In the genomic region with DNA sequence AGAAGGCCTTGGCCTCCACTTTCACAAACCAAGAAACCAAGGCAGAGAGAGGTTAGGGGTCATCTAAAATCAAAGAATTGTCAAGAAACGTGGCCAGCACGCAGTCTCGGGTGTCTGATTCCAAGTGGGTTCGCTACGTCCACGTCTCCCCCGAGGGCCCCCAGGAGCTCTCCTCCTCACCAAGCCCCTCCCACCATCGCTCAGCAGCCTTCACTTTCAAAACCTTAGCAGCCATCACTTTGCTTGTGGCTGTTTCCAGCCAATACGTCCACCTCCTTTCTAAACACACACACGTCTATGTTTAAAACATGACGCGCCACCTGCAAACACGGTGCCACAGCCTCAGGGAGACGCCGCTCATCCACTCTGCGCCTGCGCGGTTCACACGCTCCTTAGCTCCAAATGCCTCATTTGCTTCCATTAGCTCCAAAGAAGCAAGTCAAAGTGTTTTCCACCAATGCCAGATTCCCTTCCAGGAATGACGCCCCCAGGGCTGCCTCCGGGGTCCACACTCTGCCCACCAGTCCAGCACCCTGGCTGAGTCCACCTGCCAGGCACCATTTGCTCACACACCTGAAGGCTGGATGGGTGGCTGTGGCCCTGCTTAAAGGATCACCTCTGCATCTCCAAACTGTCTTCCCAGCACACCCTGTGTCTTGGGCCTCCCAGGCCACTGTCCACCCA, we compare ENCODE assay signal across 17 cellular contexts. TPM values are rescaled to one million over a fixed set of nuclear protein-coding genes. Genes with fewer than 3 reads are reported as not detected.
DNase-seq lines count a peak whose midpoint lies in the region; ATAC-seq, FAIRE-seq and TF ChIP-seq lines count a peak whose summit lies in the region.
"Had no signal": no experiment of that assay in that cellular context is flagged by ENCODE, and none has a peak within 500 bp of the region (broad histone marks: within the 10 kb centered on the region; RNA-seq: fewer than 3 reads in every experiment).

No MANE protein-coding gene starts in this region.

- H4K20me1 ChIP-seq in GM23338 (replicated peaks; ENCODE audit: insufficient read depth) (peaks cover 10% of the 10 kb centered on the region), K562 (replicated peaks; ENCODE audit: control insufficient read depth, insufficient read depth, low read length) (no peaks in the 10 kb centered on the region)

- H2AFZ ChIP-seq in GM23338: no peak overlapping the region
- H2AFZ ChIP-seq in K562 (ENCODE audit: low read depth, low read length): no peak overlapping the region

- H3K9me3 ChIP-seq in CD4-positive, CD25-positive, alpha-beta regulatory T cell (ENCODE audit: control insufficient read depth in 2 of 2, low read length in 2 of 2): no peaks in the 10 kb centered on the region
- H3K9me3 ChIP-seq in K562 (replicated peaks; ENCODE audit: control insufficient read depth, insufficient read depth, low read depth, low read length): no peaks in the 10 kb centered on the region
- H3K9me3 ChIP-seq: ascending aorta, thyroid gland had no signal

- no peak for TF ChIP-seq CTCF in GM23338 (conservative IDR thresholded peaks at IDR 0.05; ENCODE audit: low read depth in 2 of 2)
- no peak for TF ChIP-seq CTCF in K562 (IDR thresholded peaks at IDR 0.05 in 2 of 3, conservative IDR thresholded peaks at IDR 0.05 in 1 of 3; ENCODE audit: insufficient read depth in 2 of 3, low read depth in 1 of 3, low read length in 3 of 3)
- TF ChIP-seq CTCF in nephron (IDR thresholded peaks at IDR 0.05; ENCODE audit: unreplicated experiment in 3 of 3): no peak

- H3K4me3 ChIP-seq in CD4-positive, CD25-positive, alpha-beta regulatory T cell (ENCODE audit: low read depth, low read length): peak overlapping the region; percentile 97
- no peak overlapping the region for H3K4me3 ChIP-seq in GM23338
- no peak overlapping the region for H3K4me3 ChIP-seq in K562
- H3K4me3 ChIP-seq: dorsolateral prefrontal cortex, thyroid gland had no signal

- H3K4me1 ChIP-seq in CD4-positive, CD25-positive, alpha-beta regulatory T cell (ENCODE audit: control insufficient read depth, insufficient read depth, low read length, poor library complexity, severe bottlenecking): peaks cover 92% of the 10 kb centered on the region
- H3K4me1 ChIP-seq in GM23338 (ENCODE audit: insufficient read depth): peaks cover 25% of the 10 kb centered on the region
- peaks cover 34 to 84% of the 10 kb centered on the region in 2 experiments for H3K4me1 ChIP-seq in K562 (replicated peaks in 1 of 2; ENCODE audit: control insufficient read depth in 2 of 2, insufficient read depth in 2 of 2, low read length in 2 of 2)

- no peaks in the 10 kb centered on the region for H3K9me2 ChIP-seq in GM23338 (ENCODE audit: insufficient read depth)

- 0 out of 2 replicates have a peak, but pooled peaks cover 8% of the 10 kb centered on the region for H3F3A ChIP-seq in GM23338 (replicated peaks; ENCODE audit: low read depth)

- peak overlapping the region; percentile 88 for H3K27ac ChIP-seq in CD4-positive, CD25-positive, alpha-beta regulatory T cell (ENCODE audit: insufficient read depth, low read length, poor library complexity, severe bottlenecking)
- H3K27ac ChIP-seq in GM23338 (ENCODE audit: low read depth) (no peak overlapping the region), K562 (ENCODE audit: extremely low read depth, low read depth, low read length) (peak overlapping the region; percentile 56; the same call in 1 of the 3 replicates)
- H3K27ac ChIP-seq: foreskin keratinocyte, thyroid gland had no signal

- 61% methylated on average over 17 of the region's 21 CpGs for WGBS in K562 (ENCODE audit: insufficient coverage, low coverage, missing lambda C conversion rate)

- no TSS peak for BruUV-seq in K562 (replicated peaks; lab: Mats Ljungman, UMichigan)

- H3K27me3 ChIP-seq in CD4-positive, CD25-positive, alpha-beta regulatory T cell (ENCODE audit: control insufficient read depth, insufficient read depth, low read length): no peaks in the 10 kb centered on the region
- H3K27me3 ChIP-seq in GM23338 (ENCODE audit: insufficient read depth): peaks cover 5% of the 10 kb centered on the region; the same call in 1 of the 2 replicates
- H3K27me3 ChIP-seq in K562 (ENCODE audit: control insufficient read depth in 2 of 2, insufficient read depth in 2 of 2, low read length in 2 of 2): no peaks in the 10 kb centered on the region
- H3K27me3 ChIP-seq: ascending aorta, dorsolateral prefrontal cortex, foreskin keratinocyte, thyroid gland had no signal

- peaks cover 49% of the 10 kb centered on the region for H3K36me3 Mint-ChIP-seq in CD4-positive, CD25-positive, alpha-beta regulatory T cell
- H3K36me3 Mint-ChIP-seq in GM23338 (ENCODE audit: low read depth) (no peaks in the 10 kb centered on the region; the same call in 2 of the 3 replicates), nephron (ENCODE audit: low read depth) (no peaks in the 10 kb centered on the region)

- H3K4me3 Mint-ChIP-seq in CD4-positive, CD25-positive, alpha-beta regulatory T cell: peak overlapping the region; percentile 90 to 100 (median 99)
- H3K4me3 Mint-ChIP-seq in GM23338 (no peak overlapping the region; the same call in 2 of the 3 replicates), nephron (peak overlapping the region in 1 of 3 experiments; percentile 8)

- peaks cover 11 to 88% (median 48%) of the 10 kb centered on the region in 4 donors for H3K4me1 Mint-ChIP-seq in CD4-positive, CD25-positive, alpha-beta regulatory T cell
- H3K4me1 Mint-ChIP-seq in GM23338 (peaks cover 61% of the 10 kb centered on the region), nephron (peaks cover 57% of the 10 kb centered on the region)

- no peak for ATAC-seq in CD4-positive, CD25-positive, alpha-beta regulatory T cell (ENCODE audit: low read depth in 2 of 2)
- ATAC-seq in GM23338 (no peak), K562 (no peak)
- ATAC-seq: foreskin keratinocyte had no signal

- CTCF ChIA-PET in K562 (lab: Yijun Ruan, JAX; ENCODE audit: low intra/inter-chr PET ratio): no interaction called here

- peak overlapping the region; percentile 99 for H3K27ac Mint-ChIP-seq in CD4-positive, CD25-positive, alpha-beta regulatory T cell
- peak overlapping the region; percentile 34 for H3K27ac Mint-ChIP-seq in GM23338
- peak overlapping the region in 2 of 3 experiments; percentile 56 to 87 for H3K27ac Mint-ChIP-seq in nephron

- H3K36me3 ChIP-seq in CD4-positive, CD25-positive, alpha-beta regulatory T cell (ENCODE audit: control insufficient read depth, insufficient read depth, low read length): peaks cover 40% of the 10 kb centered on the region
- H3K36me3 ChIP-seq in GM23338 (ENCODE audit: insufficient read depth) (no peaks in the 10 kb centered on the region), K562 (ENCODE audit: control insufficient read depth, insufficient read depth, low read length) (no peaks in the 10 kb centered on the region)
- H3K36me3 ChIP-seq: ascending aorta, thyroid gland had no signal

- POLR2A ChIA-PET in K562 (lab: Yijun Ruan, JAX): interaction anchor here (0.6 to 1.6 kb wide), 4 partner anchors 11 to 14 kb away, joined by 3 to 6 read pairs (median 4); no protein-coding TSS in a partner anchor

- H3K9me1 ChIP-seq in K562 (ENCODE audit: control insufficient read depth, insufficient read depth, low read length): no peaks in the 10 kb centered on the region

- no peaks in the 10 kb centered on the region for H3K27me3 Mint-ChIP-seq in CD4-positive, CD25-positive, alpha-beta regulatory T cell
- peaks cover 29% of the 10 kb centered on the region for H3K27me3 Mint-ChIP-seq in GM23338 (ENCODE audit: insufficient read depth, low read depth, poor library complexity)
- peaks cover 6% of the 10 kb centered on the region for H3K27me3 Mint-ChIP-seq in nephron (ENCODE audit: low read depth)

- H3K79me2 ChIP-seq in GM23338 (replicated peaks; ENCODE audit: insufficient read depth) (peaks cover 86% of the 10 kb centered on the region), K562 (ENCODE audit: control insufficient read depth, insufficient read depth, low read length) (peaks cover 96% of the 10 kb centered on the region)

- peaks cover 0 to 8% (median 0%) of the 10 kb centered on the region in 7 donors for H3K9me3 Mint-ChIP-seq in CD4-positive, CD25-positive, alpha-beta regulatory T cell
- H3K9me3 Mint-ChIP-seq in GM23338: no peaks in the 10 kb centered on the region; the same call in 1 of the 3 replicates
- H3K9me3 Mint-ChIP-seq in nephron: no peaks in the 10 kb centered on the region

- no peak overlapping the region for H3K4me2 ChIP-seq in GM23338
- H3K4me2 ChIP-seq in K562 (ENCODE audit: insufficient read depth, low read length): peak overlapping the region; percentile 12; the same call in 1 of the 2 replicates

- no peak for TF ChIP-seq EP300 in K562 (IDR thresholded peaks at IDR 0.05; ENCODE audit: low read length)

- peak overlapping the region in 1 of 2 experiments; percentile 65; a peak in 2 of 4 replicates for H3K9ac ChIP-seq in K562 (ENCODE audit: insufficient read depth in 1 of 2, low read depth in 2 of 2, low read length in 2 of 2)

- intact Hi-C loops in K562 (cut with micrococcal nuclease): no loop called here

- no peak for DNase-seq in CD4-positive, CD25-positive, alpha-beta regulatory T cell
- DNase-seq in GM23338 (ENCODE audit: low spot score) (no peak), K562 (ENCODE audit: extremely low read depth in 1 of 4, low spot score in 3 of 4) (no peak), medulla oblongata (ENCODE audit: extremely low spot score) (no peak), GM19239 (ENCODE audit: insufficient read length, low spot score) (no peak), NCI-H1930 (lab: John Stamatoyannopoulos, UW) (no peak), NCI-H526 treated with DMSO at 0.1 percent for 48 hours (lab: John Stamatoyannopoulos, UW) (no peak)
- DNase-seq: dorsolateral prefrontal cortex, foreskin keratinocyte, NCI-H1436, NCI-H510A treated with DMSO at 0.1 percent for 48 hours, small intestine, thyroid gland had no signal

- in situ Hi-C loops in K562 (cut with MboI): no loop called here

- no peak for TF ChIP-seq RAD21 in K562 (CRISPR knock-in tag; conservative IDR thresholded peaks at IDR 0.05 in 1 of 2, IDR thresholded peaks at IDR 0.05 in 1 of 2)

- no peak for FAIRE-seq in K562 (lab: Jason Lieb, UNC)
- no peak for FAIRE-seq in GM19239 (lab: Jason Lieb, UNC)
- FAIRE-seq: islet of Langerhans, small intestine had no signal

- no peak for TF ChIP-seq POLR2A in K562 (conservative IDR thresholded peaks at IDR 0.05)

RNA-seq across cellular contexts. Expression of gene RASA3, which starts 5.5 kb away (rescaled TPM):
- total RNA-seq in CD4-positive, CD25-positive, alpha-beta regulatory T cell: 265 TPM
- polyA plus RNA-seq in CD4-positive, CD25-positive, alpha-beta regulatory T cell: 100 to 1,000 TPM in 1 of 4 donors, 10 to 100 TPM in 3; 93.8 to 116 (median 99.6) TPM
- 18.7 and 20.7 TPM in 2 replicates for total RNA-seq in GM23338 (2014; rRNA removed; shearing (Covaris generic))
- polyA plus RNA-seq in GM23338 (2016; fragmentation: Nextera tagmentation; extraction: Ambion mirVana): 11.2 and 11.7 TPM in 2 replicates
- total RNA-seq in K562 (2011; cell fraction: chromatin; rRNA removed; ENCODE audit: low replicate concordance): 25.3 and 38.4 TPM in 2 replicates
- 14.7 and 16.1 TPM in 2 replicates for total RNA-seq in K562 (2011; cell fraction: nucleolus; rRNA removed)
- total RNA-seq in K562 (2011; cell fraction: nucleoplasm; rRNA removed): 13.4 and 15.3 TPM in 2 replicates
- total RNA-seq in K562 (2014; rRNA removed): 15.3 and 17.8 TPM in 2 replicates
- 9.6 and 10.7 TPM in 2 replicates for total RNA-seq in K562 (2014; rRNA removed; fragmentation: Illumina TruSeq; extraction: Trizol)
- 12.9 and 13.7 TPM in 2 replicates for total RNA-seq in K562 (2015; rRNA removed; fragmentation: Illumina TruSeq; extraction: Trizol)
- total RNA-seq in K562 (2021): 21.4 and 25.3 TPM in 2 replicates
- polyA plus RNA-seq in K562 (2011; rRNA removed): 14.1 and 14.4 TPM in 2 replicates
- polyA plus RNA-seq in K562 (2011; cell fraction: cytosol; rRNA removed): 14.1 and 18.5 TPM in 2 replicates
- 16.6 and 21.7 TPM in 2 replicates for polyA plus RNA-seq in K562 (2011; cell fraction: nucleus; rRNA removed)
- 17.5 and 23.4 TPM in 2 replicates for polyA plus RNA-seq in K562 (2012)
- 17.3 and 19.7 TPM in 2 replicates for polyA plus RNA-seq in K562 (2014; fragmentation: Illumina TruSeq; extraction: Trizol)
- polyA plus RNA-seq in K562 (2014; fragmentation: Nextera tagmentation; extraction: Ambion mirVana): 1 to 10 TPM in 1 of 2 experiments, under 1 TPM in 1; 0.72 to 1.2 TPM
- 19.1 and 21.9 TPM in 2 replicates for polyA plus RNA-seq in K562 (2014; rRNA removed)
- 10.5 and 13.0 TPM in 2 replicates for polyA minus RNA-seq in K562 (2011; rRNA and poly(A)+ RNA removed)
- polyA minus RNA-seq in K562 (2011; cell fraction: cytosol; rRNA and poly(A)+ RNA removed): 10.9 and 12.9 TPM in 2 replicates
- polyA minus RNA-seq in K562 (2011; cell fraction: nucleus; rRNA and poly(A)+ RNA removed): 6.3 and 8.4 TPM in 2 replicates

RNA-seq across cellular contexts. Expression of gene CFAP97D2, which starts 52.1 kb away (rescaled TPM):
- not detected for total RNA-seq in CD4-positive, CD25-positive, alpha-beta regulatory T cell
- polyA plus RNA-seq in CD4-positive, CD25-positive, alpha-beta regulatory T cell: under 1 TPM in 2 of 4 donors, not detected in 2; 0.22 to 0.86 TPM
- total RNA-seq in GM23338 (2014; rRNA removed; shearing (Covaris generic)): not detected in 2 replicates
- polyA plus RNA-seq in GM23338 (2016; fragmentation: Nextera tagmentation; extraction: Ambion mirVana): not detected in 2 replicates
- total RNA-seq in K562 (2011; cell fraction: chromatin; rRNA removed; ENCODE audit: low replicate concordance): not detected in 2 replicates
- not detected in 2 replicates for total RNA-seq in K562 (2011; cell fraction: nucleolus; rRNA removed)
- not detected in 2 replicates for total RNA-seq in K562 (2011; cell fraction: nucleoplasm; rRNA removed)
- total RNA-seq in K562 (2014; rRNA removed): not detected in 2 replicates
- not detected in 2 replicates for total RNA-seq in K562 (2014; rRNA removed; fragmentation: Illumina TruSeq; extraction: Trizol)
- total RNA-seq in K562 (2015; rRNA removed; fragmentation: Illumina TruSeq; extraction: Trizol): not detected in 2 replicates
- total RNA-seq in K562 (2021): not detected in 2 replicates
- not detected in 2 replicates for polyA plus RNA-seq in K562 (2011; rRNA removed)
- not detected in 2 replicates for polyA plus RNA-seq in K562 (2011; cell fraction: cytosol; rRNA removed)
- polyA plus RNA-seq in K562 (2011; cell fraction: nucleus; rRNA removed): not detected in 2 replicates
- 0.07 and 0.40 TPM in 2 replicates for polyA plus RNA-seq in K562 (2012)
- not detected in 2 replicates for polyA plus RNA-seq in K562 (2014; fragmentation: Illumina TruSeq; extraction: Trizol)
- polyA plus RNA-seq in K562 (2014; fragmentation: Nextera tagmentation; extraction: Ambion mirVana): not detected
- polyA plus RNA-seq in K562 (2014; rRNA removed): not detected in 2 replicates
- polyA minus RNA-seq in K562 (2011; rRNA and poly(A)+ RNA removed): not detected in 2 replicates
- not detected in 2 replicates for polyA minus RNA-seq in K562 (2011; cell fraction: cytosol; rRNA and poly(A)+ RNA removed)
- polyA minus RNA-seq in K562 (2011; cell fraction: nucleus; rRNA and poly(A)+ RNA removed): not detected in 2 replicates
- total RNA-seq: ascending aorta, foreskin keratinocyte, myocyte, thyroid gland had no signal
- polyA plus RNA-seq: foreskin keratinocyte, small intestine had no signal

Comparison
In these comparisons a context has a peak if more than half of its experiments do, and no peak if none do; other contexts are left out.
1. H3K27ac Mint-ChIP-seq: peak in every context shown above with its lines; median percentile 99 in CD4-positive, CD25-positive, alpha-beta regulatory T cell; 72 in nephron; 34 in GM23338.